19 cellular contexts compared by ENCODE assay signal in the genomic region with DNA sequence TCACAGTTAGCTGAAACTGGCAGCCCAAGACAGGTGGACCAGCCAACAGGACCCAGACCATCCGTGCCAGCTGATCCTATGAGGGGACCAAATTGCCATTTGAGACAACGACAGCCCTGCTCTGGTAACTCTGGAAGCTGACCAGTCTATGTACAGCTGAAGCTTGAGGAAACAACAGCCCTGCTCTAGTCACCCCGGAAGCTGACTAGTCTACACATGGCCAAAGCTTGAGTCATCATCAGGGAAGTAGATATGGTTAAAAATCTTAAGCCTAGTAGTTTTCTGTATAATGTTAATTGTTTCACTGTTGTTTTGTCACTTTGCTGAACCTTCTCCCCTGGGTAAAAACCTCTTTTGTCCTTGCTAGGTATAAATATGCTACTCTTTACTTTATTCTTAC.
"Had no signal": no experiment of that assay in that cellular context is flagged by ENCODE, and none has a peak within 500 bp of the region (broad histone marks: within the 10 kb centered on the region; RNA-seq: fewer than 3 reads in every experiment).

No MANE protein-coding gene starts in this region.

- ATAC-seq: activated T-helper 17 cell treated with anti-CD3 and anti-CD28 coated beads, Interleukin-2, amount 50 U/mL, for 72 hours; stimulated activated memory B cell treated with anti-CD40 and anti-IgM and Interleukin-4, amounts not matched to agents 10 μg/mL and 1 μg/mL and 100 μg/mL, for 72 hours; upper lobe of right lung had no signal

- DNase-seq: activated CD4-positive, alpha-beta memory T cell treated with anti-CD3 and anti-CD28 coated beads, Interleukin-2, amount 10 ng/mL, durations not matched to agents 7 days and 5 days; activated CD4-positive, alpha-beta T cell treated with anti-CD3 and anti-CD28 coated beads for 48 hours; activated CD4-positive, CD25-positive, alpha-beta regulatory T cell; activated naive CD4-positive, alpha-beta T cell; activated T-cell treated with anti-CD3 and anti-CD28 coated beads, Interleukin-2, amount 50 U/mL, for 1 hour; anterior cingulate cortex; colonic mucosa; effector CD4-positive, alpha-beta T cell; hippocampal formation; left ventricle myocardium inferior; occipital lobe; retina; spleen; stimulated activated CD4-positive, alpha-beta T cell treated with anti-CD3 and anti-CD28 coated beads, Interleukin-4, amount 100 ng/mL, for 4 hours; T-helper 9 cell; testis; upper lobe of right lung had no signal
